ENCODE assay signal across 13 cellular contexts in genomic region chr3:4827767-4828166, GRCh38.
DNase-seq lines count a peak whose midpoint lies in the region; ATAC-seq and TF ChIP-seq lines count a peak whose summit lies in the region.
"Had no signal": no experiment of that assay in that cellular context is flagged by ENCODE, and none has a peak within 500 bp of the region (broad histone marks: within the 10 kb centered on the region; RNA-seq: fewer than 3 reads in every experiment).

No MANE protein-coding gene starts in this region.

- H3K4me2 ChIP-seq in mesendoderm (ENCODE audit: low read length): no peak overlapping the region

- H3K4me3 ChIP-seq in left lung (no peak overlapping the region), testis (no peak overlapping the region), mesendoderm (ENCODE audit: low read length) (no peak overlapping the region)
- H3K4me3 ChIP-seq: PC-9 had no signal

- no peaks in the 10 kb centered on the region for H3K79me2 ChIP-seq in mesendoderm (ENCODE audit: control insufficient read depth, insufficient read depth, low read length)

- CTCF ChIA-PET in activated naive CD4-positive, alpha-beta T cell treated with anti-CD3 and anti-CD28 coated beads, Interleukin-2, amount 10 ng/mL, durations not matched to agents 7 days and 5 days (lab: Charles Lee): interaction anchor here (0.8 to 4.8 kb wide), 4 partner anchors 98 to 149 kb away, joined by 3 to 27 read pairs (median 4); no protein-coding TSS in a partner anchor
- CTCF ChIA-PET in activated CD8-positive, alpha-beta T cell treated with anti-CD3 and anti-CD28 coated beads for 36 hours (lab: Charles Lee): interaction anchor here (1.0 to 13.9 kb wide), 7 partner anchors 14 to 224 kb away, joined by 3 to 135 read pairs (median 4); partner anchors contain the start of gene BHLHE40

- peaks cover 95% of the 10 kb centered on the region for H3K4me1 Mint-ChIP-seq in activated naive CD4-positive, alpha-beta T cell treated with anti-CD3 and anti-CD28 coated beads, Interleukin-2, amount 10 ng/mL, durations not matched to agents 7 days and 5 days
- peaks cover 93% of the 10 kb centered on the region for H3K4me1 Mint-ChIP-seq in activated CD8-positive, alpha-beta T cell treated with anti-CD3 and anti-CD28 coated beads for 36 hours (ENCODE audit: low read depth)

- DNase-seq in activated naive CD4-positive, alpha-beta T cell treated with anti-CD3 and anti-CD28 coated beads, Interleukin-2, amount 10 ng/mL, durations not matched to agents 7 days and 5 days: no peak
- DNase-seq in activated naive CD4-positive, alpha-beta T cell treated with Interleukin-2 at 50 U/mL for 16 hours: no peak
- no peak for DNase-seq in activated CD8-positive, alpha-beta T cell treated with anti-CD3 and anti-CD28 coated beads for 36 hours
- DNase-seq in left lung (no peak), testis (peak; percentile 62), HuH-7.5 (ENCODE audit: low spot score) (no peak), NCI-H345 (lab: John Stamatoyannopoulos, UW) (no peak), mesendoderm (no peak)
- DNase-seq: activated B cell treated with CpG ODN at 0.5 μM for 24 hours, NCI-H187, PC-9 had no signal

- WGBS in testis, 2 donors: 58 to 61% methylated on average over 8 of the region's 8 CpGs
- WGBS in mesendoderm (ENCODE audit: extremely low coverage, insufficient coverage, low lambda C conversion rate): no CpG with 5 or more reads among the region's 8 CpGs

- POLR2A ChIA-PET in activated CD8-positive, alpha-beta T cell treated with anti-CD3 and anti-CD28 coated beads for 36 hours (lab: Charles Lee): interaction anchor here (1.4 to 21.8 kb wide), 3 partner anchors 21 to 154 kb away, joined by 4 to 434 read pairs (median 29); partner anchors contain the start of gene BHLHE40

- no peak overlapping the region for H2BK15ac ChIP-seq in mesendoderm (replicated peaks; ENCODE audit: low read depth)

- H2BK120ac ChIP-seq in mesendoderm (ENCODE audit: low read depth, low read length): no peak overlapping the region

- TF ChIP-seq POLR2A in testis (IDR thresholded peaks at IDR 0.05): no peak

- peaks cover 68% of the 10 kb centered on the region for H3K36me3 Mint-ChIP-seq in activated naive CD4-positive, alpha-beta T cell treated with anti-CD3 and anti-CD28 coated beads, Interleukin-2, amount 10 ng/mL, durations not matched to agents 7 days and 5 days
- peaks cover 81% of the 10 kb centered on the region for H3K36me3 Mint-ChIP-seq in activated CD8-positive, alpha-beta T cell treated with anti-CD3 and anti-CD28 coated beads for 36 hours (ENCODE audit: low read depth)

- no peak for TF ChIP-seq CTCF in activated CD8-positive, alpha-beta T cell treated with anti-CD3 and anti-CD28 coated beads for 36 hours (IDR thresholded peaks at IDR 0.05)
- TF ChIP-seq CTCF in left lung (IDR thresholded peaks at IDR 0.05) (no peak), testis (IDR thresholded peaks at IDR 0.05) (no peak)

- H3K9ac ChIP-seq in mesendoderm (ENCODE audit: low read length): no peak overlapping the region

- H3K27ac ChIP-seq in left lung (peak overlapping the region; percentile 40 to 71), testis (peak overlapping the region; percentile 16 to 69), mesendoderm (ENCODE audit: low read depth, low read length) (no peak overlapping the region)

- no peak for ATAC-seq in activated CD8-positive, alpha-beta T cell treated with anti-CD3 and anti-CD28 coated beads for 36 hours
- no peak for ATAC-seq in left lung
- ATAC-seq: HCT116 had no signal

- no peak overlapping the region for H3K56ac ChIP-seq in mesendoderm (ENCODE audit: low read length)

- H3K27ac Mint-ChIP-seq in activated naive CD4-positive, alpha-beta T cell treated with anti-CD3 and anti-CD28 coated beads, Interleukin-2, amount 10 ng/mL, durations not matched to agents 7 days and 5 days: peak overlapping the region; percentile 67
- H3K27ac Mint-ChIP-seq in activated CD8-positive, alpha-beta T cell treated with anti-CD3 and anti-CD28 coated beads for 36 hours: peak overlapping the region; percentile 100

- H3K4me1 ChIP-seq in left lung (peaks cover 38 to 85% of the 10 kb centered on the region in 2 donors), testis (peaks cover 36% of the 10 kb centered on the region), mesendoderm (ENCODE audit: control insufficient read depth, low read depth, low read length) (peaks cover 12% of the 10 kb centered on the region)

- no peak overlapping the region for H2BK5ac ChIP-seq in mesendoderm (ENCODE audit: low read length)

- H3K27me3 ChIP-seq in left lung: no peaks in the 10 kb centered on the region
- H3K27me3 ChIP-seq in testis: no peaks in the 10 kb centered on the region
- no peaks in the 10 kb centered on the region for H3K27me3 ChIP-seq in mesendoderm (ENCODE audit: insufficient read depth, low read length, poor library complexity)

- H4K8ac ChIP-seq in mesendoderm (ENCODE audit: low read depth, low read length): no peak overlapping the region

- H3K4ac ChIP-seq in mesendoderm (ENCODE audit: low read depth, low read length): no peak overlapping the region

- H3K18ac ChIP-seq in mesendoderm (ENCODE audit: low read length): no peak overlapping the region

- H3K9me3 Mint-ChIP-seq in activated naive CD4-positive, alpha-beta T cell treated with anti-CD3 and anti-CD28 coated beads, Interleukin-2, amount 10 ng/mL, durations not matched to agents 7 days and 5 days: peaks cover 3% of the 10 kb centered on the region
- no peaks in the 10 kb centered on the region for H3K9me3 Mint-ChIP-seq in activated CD8-positive, alpha-beta T cell treated with anti-CD3 and anti-CD28 coated beads for 36 hours
- H3K9me3 Mint-ChIP-seq: activated B cell treated with CpG ODN at 0.5 μM for 24 hours had no signal

- no peak overlapping the region for H3K4me3 Mint-ChIP-seq in activated naive CD4-positive, alpha-beta T cell treated with anti-CD3 and anti-CD28 coated beads, Interleukin-2, amount 10 ng/mL, durations not matched to agents 7 days and 5 days
- no peak overlapping the region for H3K4me3 Mint-ChIP-seq in activated CD8-positive, alpha-beta T cell treated with anti-CD3 and anti-CD28 coated beads for 36 hours

- H3K9me3 ChIP-seq in left lung (no peaks in the 10 kb centered on the region), testis (no peaks in the 10 kb centered on the region)

- H3K27me3 Mint-ChIP-seq in activated naive CD4-positive, alpha-beta T cell treated with anti-CD3 and anti-CD28 coated beads, Interleukin-2, amount 10 ng/mL, durations not matched to agents 7 days and 5 days: no peaks in the 10 kb centered on the region
- H3K27me3 Mint-ChIP-seq in activated CD8-positive, alpha-beta T cell treated with anti-CD3 and anti-CD28 coated beads for 36 hours: no peaks in the 10 kb centered on the region
- H3K27me3 Mint-ChIP-seq: activated B cell treated with CpG ODN at 0.5 μM for 24 hours, B cell had no signal

- intact Hi-C loops in activated CD8-positive, alpha-beta T cell treated with anti-CD3 and anti-CD28 coated beads for 36 hours (cut with micrococcal nuclease): loop anchor here (10.0 kb wide), 1 partner anchor 77 kb away; no protein-coding TSS in a partner anchor
- intact Hi-C loops in left lung (cut with DNase I): no loop called here
- intact Hi-C loops in testis (cut with DNase I; ENCODE audit: low total_unique reads): no loop called here

- H2AK5ac ChIP-seq in mesendoderm (ENCODE audit: low read length): no peak overlapping the region

- H3K36me3 ChIP-seq in left lung (no peaks in the 10 kb centered on the region), testis (ENCODE audit: low read depth, missing control alignments) (no peaks in the 10 kb centered on the region), mesendoderm (ENCODE audit: control insufficient read depth, insufficient read depth, low read length) (no peaks in the 10 kb centered on the region)

- no peak overlapping the region for H4K5ac ChIP-seq in mesendoderm (ENCODE audit: low read length)

- H3K79me1 ChIP-seq in mesendoderm (ENCODE audit: low read length): no peaks in the 10 kb centered on the region

- H3K23ac ChIP-seq in mesendoderm (ENCODE audit: low read length): no peak overlapping the region
